In genomic region chr21:34844924-34845238, GRCh38 we compare ENCODE assay signal across 9 cellular contexts.
DNase-seq lines count a peak whose midpoint lies in the region; ATAC-seq, FAIRE-seq and TF ChIP-seq lines count a peak whose summit lies in the region.
"Had no signal": no experiment of that assay in that cellular context is flagged by ENCODE, and none has a peak within 500 bp of the region (broad histone marks: within the 10 kb centered on the region; RNA-seq: fewer than 3 reads in every experiment).

No MANE protein-coding gene starts in this region.

- H3K27ac ChIP-seq in PC-9, result peak overlapping the region; percentile 89
- peak overlapping the region; percentile 70 for H3K27ac ChIP-seq in keratinocyte (ENCODE audit: control insufficient read depth, insufficient read depth, low read length)
- H3K27ac ChIP-seq in tibial artery, result peak overlapping the region; percentile 49 to 59

- H3K4me2 ChIP-seq in PC-9, result peak overlapping the region; percentile 65
- H3K4me2 ChIP-seq in keratinocyte (ENCODE audit: control insufficient read depth, extremely low read depth, insufficient read depth, low read depth, low read length), result peak overlapping the region; percentile 62

- no peak for TF ChIP-seq CTCF in PC-9 (conservative IDR thresholded peaks at IDR 0.05)
- TF ChIP-seq CTCF in keratinocyte (optimal IDR thresholded peaks at IDR 0.05 in 1 of 3, IDR thresholded peaks at IDR 0.05 in 1 of 3, conservative IDR thresholded peaks at IDR 0.05 in 1 of 3; ENCODE audit: extremely low read depth in 1 of 3, insufficient read depth in 2 of 3, low read length in 3 of 3), result no peak
- TF ChIP-seq CTCF in tibial artery (IDR thresholded peaks at IDR 0.05), result no peak

- peaks cover 8% of the 10 kb centered on the region for H4K20me1 ChIP-seq in PC-9 (ENCODE audit: insufficient read depth)
- H4K20me1 ChIP-seq in keratinocyte (ENCODE audit: control insufficient read depth, extremely low read depth, insufficient read depth, low read length), result peaks cover 56% of the 10 kb centered on the region

- peak overlapping the region; percentile 33 to 58 for H3K4me3 Mint-ChIP-seq in activated T-cell treated with anti-CD3 and anti-CD28 coated beads, Interleukin-2, amount 50 U/mL, for 72 hours

- peaks cover 13% of the 10 kb centered on the region in 2 donors for H3K36me3 Mint-ChIP-seq in activated T-cell treated with anti-CD3 and anti-CD28 coated beads, Interleukin-2, amount 50 U/mL, for 72 hours (ENCODE audit: insufficient read depth in 2 of 2)

- H3K4me3 ChIP-seq in PC-9 (0 out of 2 replicates have a peak overlapping the region, but pooled peaks have one; percentile 12), keratinocyte (ENCODE audit: control insufficient read depth in 2 of 3, extremely low read depth in 1 of 3, insufficient read depth in 2 of 3, low read depth in 1 of 3, low read length in 3 of 3) (no peak overlapping the region), tibial artery (no peak overlapping the region)

- peaks cover 56% of the 10 kb centered on the region for H3F3A ChIP-seq in PC-9 (ENCODE audit: insufficient read depth, low read depth)

- H3K27me3 ChIP-seq in PC-9 (ENCODE audit: insufficient read depth, low read depth) (no peaks in the 10 kb centered on the region), keratinocyte (ENCODE audit: control insufficient read depth, extremely low read depth, insufficient read depth, low read length) (no peaks in the 10 kb centered on the region), tibial artery (no peaks in the 10 kb centered on the region)

- POLR2A ChIA-PET in PC-9 (lab: Charles Lee; ENCODE audit: unreplicated experiment), result no interaction called here

- no peaks in the 10 kb centered on the region for H3K9me3 ChIP-seq in PC-9 (ENCODE audit: insufficient read depth, low read depth)
- no peaks in the 10 kb centered on the region for H3K9me3 ChIP-seq in keratinocyte (ENCODE audit: control insufficient read depth, low read depth, low read length)
- no peaks in the 10 kb centered on the region for H3K9me3 ChIP-seq in tibial artery

- no peak for FAIRE-seq in keratinocyte (lab: Jason Lieb, UNC)

- peaks cover 77% of the 10 kb centered on the region for H3K4me1 ChIP-seq in PC-9 (replicated peaks; ENCODE audit: insufficient read depth)
- H3K4me1 ChIP-seq in keratinocyte (ENCODE audit: control insufficient read depth, extremely low read depth, insufficient read depth, low read length), result peaks cover 45% of the 10 kb centered on the region
- H3K4me1 ChIP-seq in tibial artery, result peaks cover 0 to 37% (median 28%) of the 10 kb centered on the region in 4 donors

- BruUV-seq in PC-9 (replicated peaks; lab: Mats Ljungman, UMichigan), result no TSS peak

- no peak for TF ChIP-seq POLR2A in erythroblast (IDR thresholded peaks at IDR 0.05; ENCODE audit: low read length)

- peaks cover 56% of the 10 kb centered on the region for H3K79me2 ChIP-seq in PC-9 (ENCODE audit: low read depth)
- peaks cover 64% of the 10 kb centered on the region for H3K79me2 ChIP-seq in keratinocyte (ENCODE audit: control insufficient read depth, insufficient read depth, low read length)

- peak overlapping the region; percentile 55 for H3K9ac ChIP-seq in keratinocyte (ENCODE audit: control insufficient read depth, extremely low read depth, insufficient read depth, low read length)

- H3K27ac Mint-ChIP-seq in activated T-cell treated with anti-CD3 and anti-CD28 coated beads, Interleukin-2, amount 50 U/mL, for 72 hours, result peak overlapping the region; percentile 58

- H2AFZ ChIP-seq in PC-9, result no peak overlapping the region
- no peak overlapping the region for H2AFZ ChIP-seq in keratinocyte (ENCODE audit: control insufficient read depth, low read length)

- H3K27me3 Mint-ChIP-seq in activated T-cell treated with anti-CD3 and anti-CD28 coated beads, Interleukin-2, amount 50 U/mL, for 72 hours (ENCODE audit: low read depth), result no peaks in the 10 kb centered on the region

- H3K9me2 ChIP-seq in PC-9 (ENCODE audit: insufficient read depth), result no peaks in the 10 kb centered on the region

- H3K9me1 ChIP-seq in keratinocyte (ENCODE audit: control insufficient read depth, extremely low read depth, insufficient read depth, low read length), result peaks cover 20% of the 10 kb centered on the region

- dilution Hi-C loops in keratinocyte (cut with MboI; ENCODE audit: extremely low pct_ligation_motif_present, low sequenced_read_pairs), result no loop called here

- peaks cover 21% of the 10 kb centered on the region for H3K36me3 ChIP-seq in PC-9 (ENCODE audit: low read depth)
- peaks cover 39 to 52% of the 10 kb centered on the region in 2 experiments for H3K36me3 ChIP-seq in keratinocyte (ENCODE audit: control insufficient read depth in 2 of 2, extremely low read depth in 1 of 2, insufficient read depth in 2 of 2, low read length in 2 of 2)
- H3K36me3 ChIP-seq in tibial artery, result peaks cover 0 to 15% (median 0%) of the 10 kb centered on the region in 3 donors

- CTCF ChIA-PET in PC-9 (lab: Charles Lee), result interaction anchor here (0.7 kb wide), 1 partner anchor 243 kb away, joined by 3 read pairs; no protein-coding TSS in a partner anchor

- H3K9me3 Mint-ChIP-seq in activated T-cell treated with anti-CD3 and anti-CD28 coated beads, Interleukin-2, amount 50 U/mL, for 72 hours, result no peaks in the 10 kb centered on the region

- no peak for DNase-seq in activated T-cell treated with anti-CD3 and anti-CD28 coated beads, Interleukin-2, amount 50 U/mL, for 72 hours
- DNase-seq in activated T-cell treated with anti-CD3 and anti-CD28 coated beads for 4 hours (no peak), PC-9 (no peak), keratinocyte (ENCODE audit: low read depth, low spot score) (no peak), tibial artery (no peak), erythroblast (lab: John Stamatoyannopoulos, UW) (no peak), COLO829 (ENCODE audit: low spot score) (no peak)
- DNase-seq: KBM-7 had no signal

- no peak for ATAC-seq in activated T-cell treated with anti-CD3 and anti-CD28 coated beads, Interleukin-2, amount 50 U/mL, for 72 hours (replicated peaks in 1 of 2)
- no peak for ATAC-seq in HG03378 (IDR thresholded peaks at IDR 0.05; ENCODE audit: unreplicated experiment)

- peaks cover 38% of the 10 kb centered on the region for H3K4me1 Mint-ChIP-seq in activated T-cell treated with anti-CD3 and anti-CD28 coated beads, Interleukin-2, amount 50 U/mL, for 72 hours (ENCODE audit: low read depth)

- intact Hi-C loops in PC-9 (cut with micrococcal nuclease; ENCODE audit: unreplicated experiment) (loop anchor here (1.0 kb wide), 1 partner anchor 9 kb away; no protein-coding TSS in a partner anchor), tibial artery (cut with DNase I; ENCODE audit: low total_unique reads) (no loop called here)
